ENCODE assay signal across 10 cellular contexts in the genomic region with DNA sequence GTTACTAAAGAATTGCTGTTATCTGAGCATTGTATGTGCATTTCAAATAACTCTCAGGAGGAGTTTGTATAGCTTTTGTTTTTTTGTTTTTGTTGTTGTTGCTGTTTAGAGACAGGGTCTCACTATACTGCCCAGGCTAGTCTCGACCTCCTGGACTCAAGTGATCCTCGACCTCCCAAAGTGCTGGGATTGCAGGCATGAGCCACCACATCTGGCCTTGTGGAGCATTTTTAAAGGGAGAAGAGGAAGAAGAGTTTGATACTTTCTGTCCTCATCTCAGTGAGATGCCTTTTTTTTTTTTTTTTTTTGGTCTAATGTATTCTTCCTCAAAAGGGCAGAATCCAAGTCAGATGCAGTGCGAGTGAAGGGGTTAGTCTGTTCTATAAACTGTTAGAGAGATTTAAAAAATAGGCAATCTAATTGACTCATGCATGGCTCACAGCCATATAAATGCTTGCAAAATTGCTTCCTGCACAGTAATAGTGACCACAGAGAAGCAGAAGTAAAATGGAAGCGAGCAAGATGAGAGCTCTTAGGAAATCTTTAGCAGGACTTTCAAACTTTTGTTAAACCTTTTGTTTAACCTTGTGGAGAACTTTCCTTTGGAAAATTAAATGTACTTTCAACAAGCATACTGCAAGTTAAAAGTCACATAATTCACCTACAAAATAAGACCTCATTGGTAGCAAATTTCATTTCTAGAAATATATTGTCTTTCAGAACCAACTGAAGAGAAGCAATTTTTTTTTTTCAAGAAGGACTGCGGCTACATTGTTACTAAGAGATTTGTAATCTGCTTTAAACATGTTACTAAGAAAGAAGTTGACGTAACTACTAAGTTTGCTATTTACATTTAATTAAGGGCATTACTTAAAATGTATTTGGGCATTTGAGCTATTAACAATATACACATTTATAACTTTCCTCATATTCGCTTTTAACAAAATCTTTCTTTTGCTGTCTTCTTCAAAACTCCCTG. TPM values are rescaled to one million over a fixed set of nuclear protein-coding genes. Genes with fewer than 3 reads are reported as not detected.
DNase-seq lines count a peak whose midpoint lies in the region; ATAC-seq and FAIRE-seq lines count a peak whose summit lies in the region.
"Had no signal": no experiment of that assay in that cellular context is flagged by ENCODE, and none has a peak within 500 bp of the region (broad histone marks: within the 10 kb centered on the region; RNA-seq: fewer than 3 reads in every experiment).

No MANE protein-coding gene starts in this region.

- no peak overlapping the region for H2BK12ac ChIP-seq in neuronal stem cell (ENCODE audit: low read length)

- no peak overlapping the region for H4K91ac ChIP-seq in neuronal stem cell (ENCODE audit: low read depth, low read length, poor library complexity)

- H3K36me3 ChIP-seq in neuronal stem cell (replicated peaks in 1 of 2; ENCODE audit: control insufficient read depth in 2 of 2, insufficient read depth in 2 of 2, low read length in 2 of 2), result no peaks in the 10 kb centered on the region

- H3K4me1 Mint-ChIP-seq in stimulated activated effector memory CD8-positive, alpha-beta T cell treated with anti-CD3 and anti-CD28 coated beads, Interleukin-12 subunit alpha, Interleukin-12 subunit beta, amount 100 ng/mL, for 72 hours, result no peaks in the 10 kb centered on the region
- H3K4me1 Mint-ChIP-seq: activated naive CD8-positive, alpha-beta T cell treated with anti-CD3 and anti-CD28 coated beads, Interleukin-2, amount 10 ng/mL, durations not matched to agents 7 days and 5 days; naive B cell had no signal

- H3K18ac ChIP-seq in neuronal stem cell (ENCODE audit: low read length), result no peak overlapping the region

- H3K4me1 ChIP-seq in neuronal stem cell (ENCODE audit: control insufficient read depth in 2 of 2, insufficient read depth in 1 of 2, low read depth in 1 of 2, low read length in 2 of 2), result peaks cover 0 to 2% of the 10 kb centered on the region in 2 donors

- ATAC-seq in HG03280 (IDR thresholded peaks at IDR 0.05; ENCODE audit: unreplicated experiment), result no peak
- no peak for ATAC-seq in stimulated activated effector memory CD8-positive, alpha-beta T cell treated with anti-CD3 and anti-CD28 coated beads, Interleukin-12 subunit alpha, Interleukin-12 subunit beta, amount 100 ng/mL, for 72 hours

- no peak overlapping the region for H2BK15ac ChIP-seq in neuronal stem cell (ENCODE audit: low read length)

- H3K4me3 ChIP-seq in neuronal stem cell (ENCODE audit: low read length in 2 of 2), result no peak overlapping the region

- WGBS in neuronal stem cell (ENCODE audit: extremely low coverage in 2 of 2, insufficient read length in 2 of 2, insufficient replicate concordance in 1 of 2), 2 donors, result 100% methylated on average over 1 of the region's 7 CpGs; no CpG with 5 or more reads in 1 of the 2 donors

- no peaks in the 10 kb centered on the region for H3K9me3 Mint-ChIP-seq in stimulated activated effector memory CD8-positive, alpha-beta T cell treated with anti-CD3 and anti-CD28 coated beads, Interleukin-12 subunit alpha, Interleukin-12 subunit beta, amount 100 ng/mL, for 72 hours
- H3K9me3 Mint-ChIP-seq: activated naive CD8-positive, alpha-beta T cell treated with anti-CD3 and anti-CD28 coated beads, Interleukin-2, amount 10 ng/mL, durations not matched to agents 7 days and 5 days had no signal

- DNase-seq in Daoy (ENCODE audit: low read depth), result peak; percentile 66
- DNase-seq in OCI-M1 (lab: John Stamatoyannopoulos, UW), result peak; percentile 82
- DNase-seq in epithelial cell of prostate (ENCODE audit: low read depth, low spot score), result peak; percentile 26
- DNase-seq in neuronal stem cell (ENCODE audit: low spot score), result no peak
- DNase-seq in NCI-H82 treated with DMSO at 0.1 percent for 48 hours (lab: John Stamatoyannopoulos, UW; ENCODE audit: unreplicated experiment), result no peak
- no peak for DNase-seq in GM19239 (ENCODE audit: insufficient read length, low spot score)
- no peak for DNase-seq in stimulated activated effector memory CD8-positive, alpha-beta T cell treated with anti-CD3 and anti-CD28 coated beads, Interleukin-12 subunit alpha, Interleukin-12 subunit beta, amount 100 ng/mL, for 72 hours (ENCODE audit: low spot score in 2 of 2)
- DNase-seq: activated naive CD8-positive, alpha-beta T cell treated with anti-CD3 and anti-CD28 coated beads, Interleukin-2, amount 10 ng/mL, durations not matched to agents 7 days and 5 days; naive B cell had no signal

- no peak overlapping the region for H3K4me2 ChIP-seq in neuronal stem cell (ENCODE audit: insufficient read depth, low read length, poor library complexity, severe bottlenecking)

- no peak overlapping the region for H2AK5ac ChIP-seq in neuronal stem cell (ENCODE audit: low read depth, low read length)

- no peak overlapping the region for H3K27ac Mint-ChIP-seq in stimulated activated effector memory CD8-positive, alpha-beta T cell treated with anti-CD3 and anti-CD28 coated beads, Interleukin-12 subunit alpha, Interleukin-12 subunit beta, amount 100 ng/mL, for 72 hours
- H3K27ac Mint-ChIP-seq: activated naive CD8-positive, alpha-beta T cell treated with anti-CD3 and anti-CD28 coated beads, Interleukin-2, amount 10 ng/mL, durations not matched to agents 7 days and 5 days; naive B cell had no signal

- H2BK120ac ChIP-seq in neuronal stem cell (ENCODE audit: low read depth, low read length), result no peak overlapping the region

- H4K8ac ChIP-seq in neuronal stem cell (ENCODE audit: low read depth, low read length), result no peak overlapping the region

- H3K79me1 ChIP-seq in neuronal stem cell (ENCODE audit: low read depth, low read length), result no peaks in the 10 kb centered on the region

- H2AFZ ChIP-seq in neuronal stem cell (ENCODE audit: low read length), result no peak overlapping the region

- no peaks in the 10 kb centered on the region for H3K36me3 Mint-ChIP-seq in stimulated activated effector memory CD8-positive, alpha-beta T cell treated with anti-CD3 and anti-CD28 coated beads, Interleukin-12 subunit alpha, Interleukin-12 subunit beta, amount 100 ng/mL, for 72 hours
- H3K36me3 Mint-ChIP-seq: activated naive CD8-positive, alpha-beta T cell treated with anti-CD3 and anti-CD28 coated beads, Interleukin-2, amount 10 ng/mL, durations not matched to agents 7 days and 5 days; naive B cell had no signal

- no peak for FAIRE-seq in GM19239 (lab: Jason Lieb, UNC)

- no peak overlapping the region for H3K23ac ChIP-seq in neuronal stem cell (ENCODE audit: low read depth, low read length, poor library complexity)

- H3K4ac ChIP-seq in neuronal stem cell (ENCODE audit: low read length), result no peak overlapping the region

- H3K9ac ChIP-seq in neuronal stem cell (ENCODE audit: low read depth, low read length, poor library complexity), result no peak overlapping the region

- H3K9me3 ChIP-seq in neuronal stem cell (replicated peaks in 1 of 2; ENCODE audit: control insufficient read depth in 2 of 2, insufficient read depth in 1 of 2, low read depth in 1 of 2, low read length in 2 of 2), result no peaks in the 10 kb centered on the region

- no peak overlapping the region for H2BK5ac ChIP-seq in neuronal stem cell (ENCODE audit: low read length)

- peak overlapping the region; percentile 56 for H3K14ac ChIP-seq in neuronal stem cell (ENCODE audit: low read length)

- H3K27ac ChIP-seq in epithelial cell of prostate (peak overlapping the region; percentile 60), neuronal stem cell (replicated peaks; ENCODE audit: low read length) (no peak overlapping the region)

- no peak overlapping the region for H3K4me3 Mint-ChIP-seq in stimulated activated effector memory CD8-positive, alpha-beta T cell treated with anti-CD3 and anti-CD28 coated beads, Interleukin-12 subunit alpha, Interleukin-12 subunit beta, amount 100 ng/mL, for 72 hours
- H3K4me3 Mint-ChIP-seq: activated naive CD8-positive, alpha-beta T cell treated with anti-CD3 and anti-CD28 coated beads, Interleukin-2, amount 10 ng/mL, durations not matched to agents 7 days and 5 days; naive B cell had no signal

- no peaks in the 10 kb centered on the region for H3K27me3 ChIP-seq in neuronal stem cell (ENCODE audit: control insufficient read depth in 3 of 3, insufficient read depth in 3 of 3, low read depth in 1 of 3, low read length in 3 of 3)

RNA-seq across cellular contexts. Expression of gene ROCK1, which starts 52.3 kb away (rescaled TPM):
- total RNA-seq in Daoy (2014; rRNA removed; shearing (Covaris generic)), result 9.6 and 13.8 TPM in 2 replicates
- 32.4 TPM for polyA plus RNA-seq in neuronal stem cell (2013, experiment 1 of 2)
- 36.2 TPM for polyA plus RNA-seq in neuronal stem cell (2013, experiment 2 of 2)

Comparison
In these comparisons a context has a peak if more than half of its experiments do, and no peak if none do; other contexts are left out.
1. DNase-seq: peak in Daoy (single experiment), OCI-M1 (single experiment) and epithelial cell of prostate (single experiment); none in neuronal stem cell (single experiment), NCI-H82 treated with DMSO at 0.1 percent for 48 hours (single experiment), GM19239 (single experiment) and stimulated activated effector memory CD8-positive, alpha-beta T cell treated with anti-CD3 and anti-CD28 coated beads, Interleukin-12 subunit alpha, Interleukin-12 subunit beta, amount 100 ng/mL, for 72 hours (0 of 2).